In the genomic region with DNA sequence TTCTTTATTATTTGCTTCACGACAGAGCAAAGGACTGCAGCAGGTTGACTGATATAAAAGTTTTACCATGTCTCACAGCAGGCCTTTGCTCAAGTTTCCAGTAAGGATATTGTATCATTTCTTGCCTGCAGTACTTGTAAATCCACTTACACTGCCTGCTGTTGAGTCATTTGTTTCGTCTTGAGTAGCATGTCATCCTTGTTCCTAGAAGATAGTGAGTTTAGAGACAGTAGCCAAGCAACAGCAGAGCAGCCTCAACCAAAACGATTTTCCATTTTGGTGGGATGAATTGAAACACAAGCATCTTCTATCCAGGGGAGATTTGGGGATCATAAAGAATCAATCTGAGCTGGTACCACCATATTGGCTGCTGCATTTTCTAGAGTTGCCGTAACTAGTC, we compare ENCODE assay signal across 17 cellular contexts. TPM values are rescaled to one million over a fixed set of nuclear protein-coding genes. Genes with fewer than 3 reads are reported as not detected.
DNase-seq lines count a peak whose midpoint lies in the region; ATAC-seq and TF ChIP-seq lines count a peak whose summit lies in the region.
"Had no signal": no experiment of that assay in that cellular context is flagged by ENCODE, and none has a peak within 500 bp of the region (broad histone marks: within the 10 kb centered on the region; RNA-seq: fewer than 3 reads in every experiment).

No MANE protein-coding gene starts in this region.

- in situ Hi-C loops in astrocyte of the spinal cord (cut with HindIII; ENCODE audit: low sequenced_read_pairs), result no loop called here

- ATAC-seq in GM18867 (IDR thresholded peaks at IDR 0.05; ENCODE audit: unreplicated experiment) (no peak), HG03039 (IDR thresholded peaks at IDR 0.05; ENCODE audit: unreplicated experiment) (no peak), HG03095 (IDR thresholded peaks at IDR 0.05; ENCODE audit: unreplicated experiment) (no peak)
- ATAC-seq: lower lobe of right lung had no signal

- H3K4me3 ChIP-seq in astrocyte of the spinal cord (ENCODE audit: low read depth, low read length), result no peak overlapping the region
- H3K4me3 ChIP-seq: lower lobe of right lung, neural progenitor cell, Peyer's patch, sigmoid colon, vagina had no signal

- TF ChIP-seq CTCF in astrocyte of the spinal cord (IDR thresholded peaks at IDR 0.05; ENCODE audit: low read depth, low read length), result no peak

- DNase-seq in CD1c-positive myeloid dendritic cell (ENCODE audit: extremely low spot score) (peak; percentile 61), M059J (ENCODE audit: low read depth) (peak; percentile 56), astrocyte of the spinal cord (ENCODE audit: low read depth, low spot score) (peak; percentile 73), kidney glomerular epithelial cell (lab: John Stamatoyannopoulos, UW) (peak; percentile 7)
- DNase-seq: activated naive CD4-positive, alpha-beta T cell treated with anti-CD3 and anti-CD28 coated beads, Interleukin-2, amount 50 U/mL, for 16 hours; CD4-positive, alpha-beta T cell; GDM1; lower lobe of right lung; Peyer's patch; sigmoid colon; stimulated activated naive CD4-positive, alpha-beta T cell treated with Interleukin-2 at 50 U/mL for 16 hours had no signal

RNA-seq across cellular contexts. Expression of gene ALOX5AP, which starts 24.0 kb away (rescaled TPM):
- total RNA-seq in M059J (2014; rRNA removed; shearing (Covaris generic)), result 0.52 and 1.2 TPM in 2 replicates
- total RNA-seq: NCI-H460 had no signal

Comparison
In these comparisons a context has a peak if more than half of its experiments do, and no peak if none do; other contexts are left out.
1. DNase-seq: peak in every context shown above with its lines; median percentile 73 in astrocyte of the spinal cord; 61 in CD1c-positive myeloid dendritic cell; 56 in M059J; 7 in kidney glomerular epithelial cell.